11 cellular contexts compared by ENCODE assay signal in genomic region chr3:156135921-156136655, GRCh38. TPM values are rescaled to one million over a fixed set of nuclear protein-coding genes. Genes with fewer than 3 reads are reported as not detected.
DNase-seq lines count a peak whose midpoint lies in the region; ATAC-seq and TF ChIP-seq lines count a peak whose summit lies in the region.
"Had no signal": no experiment of that assay in that cellular context is flagged by ENCODE, and none has a peak within 500 bp of the region (broad histone marks: within the 10 kb centered on the region; RNA-seq: fewer than 3 reads in every experiment).

No MANE protein-coding gene starts in this region.

- ATAC-seq in HG03442 (IDR thresholded peaks at IDR 0.05; ENCODE audit: unreplicated experiment), result no peak
- no peak for ATAC-seq in GM21423 (IDR thresholded peaks at IDR 0.05; ENCODE audit: unreplicated experiment)

- H3K27ac Mint-ChIP-seq in chondrocyte (ENCODE audit: unreplicated experiment), result no peak overlapping the region

- peaks cover 3% of the 10 kb centered on the region for H3K9me3 Mint-ChIP-seq in chondrocyte (ENCODE audit: low read depth)

- H3K27me3 Mint-ChIP-seq in chondrocyte (ENCODE audit: low read depth), result no peaks in the 10 kb centered on the region

- H3K4me3 Mint-ChIP-seq in chondrocyte (ENCODE audit: unreplicated experiment), result no peak overlapping the region

- no peaks in the 10 kb centered on the region for H3K36me3 Mint-ChIP-seq in chondrocyte (ENCODE audit: low read depth)

- TF ChIP-seq CTCF in LNCAP (IDR thresholded peaks at IDR 0.05) (peak; percentile 32; the same call in 1 of the 2 replicates), chondrocyte (IDR thresholded peaks at IDR 0.05) (peak; percentile 39)

- peak; percentile 11 for DNase-seq in stimulated activated CD4-positive, alpha-beta T cell treated with anti-CD3 and anti-CD28 coated beads, Interleukin-15, amount 100 ng/mL, for 24 hours
- no peak for DNase-seq in stimulated activated CD4-positive, alpha-beta T cell treated with anti-CD3 and anti-CD28 coated beads, Interleukin-4, amount 100 ng/mL, for 1 hour
- DNase-seq in chondrocyte (ENCODE audit: low spot score), result no peak
- no peak for DNase-seq in globus pallidus (ENCODE audit: low spot score)
- no peak for DNase-seq in anterior cingulate cortex (lab: John Stamatoyannopoulos, UW)
- DNase-seq: cortex of kidney; stimulated activated CD4-positive, alpha-beta T cell treated with anti-CD3 and anti-CD28 coated beads, Interleukin-12 subunit alpha, Interleukin-12 subunit beta, amount 100 ng/mL, for 4 hours; stimulated activated naive CD4-positive, alpha-beta T cell treated with Interleukin-2 at 50 U/mL for 16 hours had no signal

- H3K4me1 Mint-ChIP-seq in chondrocyte (ENCODE audit: low read depth), result peaks cover 26% of the 10 kb centered on the region

RNA-seq across cellular contexts. Expression of gene KCNAB1, which starts 15.7 kb away (rescaled TPM):
- 3.0 to 3.4 TPM (median 3.3 TPM) in 3 replicates for total RNA-seq in chondrocyte
